1 cellular context compared by ENCODE assay signal in genomic region chr3:156180077-156180476, GRCh38.
TF ChIP-seq lines count a peak whose summit lies in the region.

No MANE protein-coding gene starts in this region.

TF ChIP-seq in GM23338, 12 proteins besides CTCF, POLR2A, EP300 and RAD21 (continued from another document):
- no peak for TF ChIP-seq ZNF462 (CRISPR knock-in tag; IDR thresholded peaks at IDR 0.05)
- TF ChIP-seq JUNB (IDR thresholded peaks at IDR 0.05; ENCODE audit: unreplicated experiment), result no peak
- TF ChIP-seq ZNF331 (CRISPR knock-in tag; IDR thresholded peaks at IDR 0.05; ENCODE audit: low read depth), result no peak
- TF ChIP-seq NANOG (IDR thresholded peaks at IDR 0.05; ENCODE audit: borderline replicate concordance), result no peak
- no peak for TF ChIP-seq EZH2 (IDR thresholded peaks at IDR 0.05; ENCODE audit: low read depth, unreplicated experiment)
TF ChIP-seq in GM23338: peak in this region for 0.
